Comparison of ENCODE assay signal across 18 cellular contexts in genomic region chr17:69505740-69506139, GRCh38.
"Had no signal": no experiment of that assay in that cellular context is flagged by ENCODE, and none has a peak within 500 bp of the region (broad histone marks: within the 10 kb centered on the region; RNA-seq: fewer than 3 reads in every experiment).

No MANE protein-coding gene starts in this region.

- H3K27me3 ChIP-seq: ascending aorta, colonic mucosa, gastroesophageal sphincter had no signal

- H3K27ac ChIP-seq: ascending aorta, colonic mucosa, epithelial cell of prostate, gastroesophageal sphincter, parathyroid adenoma had no signal

- ATAC-seq: activated CD4-positive, CD25-positive, alpha-beta regulatory T cell treated with anti-CD3 and anti-CD28 coated beads, Interleukin-2, amount 50 U/mL, for 24 hours; activated CD8-positive, alpha-beta memory T cell treated with anti-CD3 and anti-CD28 coated beads, Interleukin-2, amount 10 ng/mL, durations not matched to agents 7 days and 5 days; gastroesophageal sphincter; stimulated activated memory B cell treated with anti-CD40 and anti-IgM and Interleukin-4, amounts not matched to agents 10 μg/mL and 1 μg/mL and 100 μg/mL, for 72 hours; T-helper 17 cell had no signal

- DNase-seq: activated CD4-positive, alpha-beta T cell treated with anti-CD3 and anti-CD28 coated beads, Interleukin-2, amount 50 U/mL, for 48 hours; activated CD8-positive, alpha-beta memory T cell treated with anti-CD3 and anti-CD28 coated beads, Interleukin-2, amount 10 ng/mL, durations not matched to agents 7 days and 5 days; activated gamma-delta T cell treated with Interleukin-2 at 50 U/mL for 16 hours; activated T-cell treated with anti-CD3 and anti-CD28 coated beads, Interleukin-2, amount 50 U/mL, for 48 hours; colonic mucosa; effector CD4-positive, alpha-beta T cell; islet precursor cell; substantia nigra; T-helper 17 cell; trophoblast cell had no signal

- H3K36me3 Mint-ChIP-seq: activated CD8-positive, alpha-beta memory T cell treated with anti-CD3 and anti-CD28 coated beads, Interleukin-2, amount 10 ng/mL, durations not matched to agents 7 days and 5 days had no signal

- H3K4me3 ChIP-seq: ascending aorta, colonic mucosa, gastroesophageal sphincter had no signal

- H3K4me1 ChIP-seq: colonic mucosa, parathyroid adenoma had no signal

- H3K9me3 ChIP-seq: colonic mucosa, gastroesophageal sphincter had no signal

- H3K27me3 Mint-ChIP-seq: activated CD8-positive, alpha-beta memory T cell treated with anti-CD3 and anti-CD28 coated beads, Interleukin-2, amount 10 ng/mL, durations not matched to agents 7 days and 5 days; memory B cell; stimulated activated memory B cell treated with anti-CD40 and anti-IgM and Interleukin-4, amounts not matched to agents 10 μg/mL and 1 μg/mL and 100 μg/mL, for 72 hours; T-helper 17 cell had no signal

- H3K27ac Mint-ChIP-seq: activated CD8-positive, alpha-beta memory T cell treated with anti-CD3 and anti-CD28 coated beads, Interleukin-2, amount 10 ng/mL, durations not matched to agents 7 days and 5 days; memory B cell; nephron; stimulated activated memory B cell treated with anti-CD40 and anti-IgM and Interleukin-4, amounts not matched to agents 10 μg/mL and 1 μg/mL and 100 μg/mL, for 72 hours; T-helper 17 cell had no signal

- H3K36me3 ChIP-seq: ascending aorta, colonic mucosa, gastroesophageal sphincter had no signal

- H3K4me3 Mint-ChIP-seq: activated CD8-positive, alpha-beta memory T cell treated with anti-CD3 and anti-CD28 coated beads, Interleukin-2, amount 10 ng/mL, durations not matched to agents 7 days and 5 days; memory B cell; nephron; stimulated activated memory B cell treated with anti-CD40 and anti-IgM and Interleukin-4, amounts not matched to agents 10 μg/mL and 1 μg/mL and 100 μg/mL, for 72 hours; T-helper 17 cell had no signal

- H3K9me3 Mint-ChIP-seq: memory B cell; stimulated activated memory B cell treated with anti-CD40 and anti-IgM and Interleukin-4, amounts not matched to agents 10 μg/mL and 1 μg/mL and 100 μg/mL, for 72 hours had no signal

- H3K9ac ChIP-seq: parathyroid adenoma had no signal
